In genomic region chr19:1274852-1275259, GRCh38 we compare ENCODE assay signal across 1 cellular context.
TF ChIP-seq lines count a peak whose summit lies in the region.

No MANE protein-coding gene starts in this region.

TF ChIP-seq in GM23338, 12 proteins besides CTCF, POLR2A, EP300 and RAD21 (continued from another document):
- no peak for TF ChIP-seq ZNF462 (CRISPR knock-in tag; IDR thresholded peaks at IDR 0.05)
- no peak for TF ChIP-seq NANOG (IDR thresholded peaks at IDR 0.05; ENCODE audit: borderline replicate concordance)
- no peak for TF ChIP-seq ZNF114 (CRISPR knock-in tag; IDR thresholded peaks at IDR 0.05)
- no peak for TF ChIP-seq ETS1 (IDR thresholded peaks at IDR 0.05)
- no peak for TF ChIP-seq STAT1 (IDR thresholded peaks at IDR 0.05; ENCODE audit: unreplicated experiment)
- TF ChIP-seq REST (IDR thresholded peaks at IDR 0.05; ENCODE audit: unreplicated experiment) = no peak
- no peak for TF ChIP-seq JUNB (IDR thresholded peaks at IDR 0.05; ENCODE audit: unreplicated experiment)
- no peak for TF ChIP-seq POLR2AphosphoS5 (IDR thresholded peaks at IDR 0.05; ENCODE audit: low read depth)
- TF ChIP-seq CREB1 (CRISPR knock-in tag; IDR thresholded peaks at IDR 0.05; ENCODE audit: low read depth) = no peak
- no peak for TF ChIP-seq EZH2 (IDR thresholded peaks at IDR 0.05; ENCODE audit: low read depth, unreplicated experiment)
